1 cellular context compared by ENCODE assay signal in genomic region chr17:1179112-1179634, GRCh38.
TF ChIP-seq lines count a peak whose summit lies in the region.

No MANE protein-coding gene starts in this region.

TF ChIP-seq in HepG2, 621 proteins besides CTCF, POLR2A, EP300 and RAD21:
- TF ChIP-seq ZNF281 (CRISPR knock-in tag; IDR thresholded peaks at IDR 0.05; ENCODE audit: borderline replicate concordance), result no peak
- TF ChIP-seq NFATC3 (CRISPR knock-in tag; IDR thresholded peaks at IDR 0.05), result no peak
- TF ChIP-seq KDM5A (IDR thresholded peaks at IDR 0.05; ENCODE audit: borderline replicate concordance, low read length), result no peak
- no peak for TF ChIP-seq ZNF326 (CRISPR knock-in tag; IDR thresholded peaks at IDR 0.05; ENCODE audit: borderline replicate concordance)
- no peak for TF ChIP-seq FOXA1 (IDR thresholded peaks at IDR 0.05)
- TF ChIP-seq FOXA1 (CRISPR knock-in tag; IDR thresholded peaks at IDR 0.05), result no peak
- TF ChIP-seq, protein P1, sequence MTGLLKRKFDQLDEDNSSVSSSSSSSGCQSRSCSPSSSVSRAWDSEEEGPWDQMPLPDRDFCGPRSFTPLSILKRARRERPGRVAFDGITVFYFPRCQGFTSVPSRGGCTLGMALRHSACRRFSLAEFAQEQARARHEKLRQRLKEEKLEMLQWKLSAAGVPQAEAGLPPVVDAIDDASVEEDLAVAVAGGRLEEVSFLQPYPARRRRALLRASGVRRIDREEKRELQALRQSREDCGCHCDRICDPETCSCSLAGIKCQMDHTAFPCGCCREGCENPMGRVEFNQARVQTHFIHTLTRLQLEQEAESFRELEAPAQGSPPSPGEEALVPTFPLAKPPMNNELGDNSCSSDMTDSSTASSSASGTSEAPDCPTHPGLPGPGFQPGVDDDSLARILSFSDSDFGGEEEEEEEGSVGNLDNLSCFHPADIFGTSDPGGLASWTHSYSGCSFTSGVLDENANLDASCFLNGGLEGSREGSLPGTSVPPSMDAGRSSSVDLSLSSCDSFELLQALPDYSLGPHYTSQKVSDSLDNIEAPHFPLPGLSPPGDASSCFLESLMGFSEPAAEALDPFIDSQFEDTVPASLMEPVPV (CRISPR knock-in tag; IDR thresholded peaks at IDR 0.05), result no peak
- TF ChIP-seq MNT (IDR thresholded peaks at IDR 0.05), result no peak
- no peak for TF ChIP-seq ZSCAN30 (CRISPR knock-in tag; IDR thresholded peaks at IDR 0.05)
- TF ChIP-seq ZNF776 (CRISPR knock-in tag; IDR thresholded peaks at IDR 0.05), result no peak
- no peak for TF ChIP-seq SRY (CRISPR knock-in tag; IDR thresholded peaks at IDR 0.05)
